Comparison of ENCODE assay signal across 13 cellular contexts in the genomic region with DNA sequence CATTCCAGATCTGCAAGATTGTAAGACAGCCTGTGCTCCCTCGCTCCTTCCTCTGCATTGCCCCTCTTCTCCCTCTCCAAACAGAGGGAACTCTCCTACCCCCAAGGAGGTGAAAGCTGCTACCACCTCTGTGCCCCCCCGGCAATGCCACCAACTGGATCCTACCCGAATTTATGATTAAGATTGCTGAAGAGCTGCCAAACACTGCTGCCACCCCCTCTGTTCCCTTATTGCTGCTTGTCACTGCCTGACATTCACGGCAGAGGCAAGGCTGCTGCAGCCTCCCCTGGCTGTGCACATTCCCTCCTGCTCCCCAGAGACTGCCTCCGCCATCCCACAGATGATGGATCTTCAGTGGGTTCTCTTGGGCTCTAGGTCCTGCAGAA. TPM values are rescaled to one million over a fixed set of nuclear protein-coding genes. Genes with fewer than 3 reads are reported as not detected.
DNase-seq lines count a peak whose midpoint lies in the region; ATAC-seq and TF ChIP-seq lines count a peak whose summit lies in the region.
"Had no signal": no experiment of that assay in that cellular context is flagged by ENCODE, and none has a peak within 500 bp of the region (broad histone marks: within the 10 kb centered on the region; RNA-seq: fewer than 3 reads in every experiment).

No MANE protein-coding gene starts in this region.

- peak overlapping the region; percentile 79 to 88 (median 84) for H3K4me3 Mint-ChIP-seq in CD4-positive, CD25-positive, alpha-beta regulatory T cell
- H3K4me3 Mint-ChIP-seq in activated T-cell treated with anti-CD3 and anti-CD28 coated beads, Interleukin-2, amount 50 U/mL, for 72 hours: peak overlapping the region; percentile 80 to 89
- peak overlapping the region in 4 of 8 donors; percentile 20 to 69 (median 46) for H3K4me3 Mint-ChIP-seq in naive B cell

- H3K4me2 ChIP-seq in KMS-11: peak overlapping the region; percentile 88; the same call in 1 of the 2 replicates
- H3K4me2 ChIP-seq in neuronal stem cell (ENCODE audit: insufficient read depth, low read length, poor library complexity, severe bottlenecking): no peak overlapping the region

- H3K4me1 ChIP-seq in CD4-positive, CD25-positive, alpha-beta regulatory T cell (ENCODE audit: control insufficient read depth, insufficient read depth, low read length, poor library complexity, severe bottlenecking): peaks cover 97% of the 10 kb centered on the region
- H3K4me1 ChIP-seq in KMS-11 (ENCODE audit: low read depth, poor library complexity, severe bottlenecking) (peaks cover 84% of the 10 kb centered on the region), neuronal stem cell (ENCODE audit: control insufficient read depth in 2 of 2, insufficient read depth in 1 of 2, low read depth in 1 of 2, low read length in 2 of 2) (peaks cover 6 to 11% of the 10 kb centered on the region in 2 donors), prostate gland (replicated peaks) (no peaks in the 10 kb centered on the region), thyroid gland (peaks cover 0 to 2% of the 10 kb centered on the region in 2 donors)

- peak overlapping the region; percentile 98 to 100 (median 99) for H3K27ac Mint-ChIP-seq in CD4-positive, CD25-positive, alpha-beta regulatory T cell
- peak overlapping the region; percentile 97 for H3K27ac Mint-ChIP-seq in activated T-cell treated with anti-CD3 and anti-CD28 coated beads, Interleukin-2, amount 50 U/mL, for 72 hours
- peak overlapping the region; percentile 84 to 97 (median 90) for H3K27ac Mint-ChIP-seq in naive B cell
- H3K27ac Mint-ChIP-seq: progenitor cell of endocrine pancreas had no signal

- H2BK120ac ChIP-seq in neuronal stem cell (ENCODE audit: low read depth, low read length): no peak overlapping the region

- H2BK12ac ChIP-seq in neuronal stem cell (ENCODE audit: low read length): no peak overlapping the region

- H3K79me1 ChIP-seq in neuronal stem cell (ENCODE audit: low read depth, low read length): peaks cover 2% of the 10 kb centered on the region

- peaks cover 62% of the 10 kb centered on the region for H3K36me3 ChIP-seq in CD4-positive, CD25-positive, alpha-beta regulatory T cell (ENCODE audit: control insufficient read depth, insufficient read depth, low read length)
- H3K36me3 ChIP-seq in KMS-11 (ENCODE audit: insufficient read depth) (no peaks in the 10 kb centered on the region), neuronal stem cell (replicated peaks in 1 of 2; ENCODE audit: control insufficient read depth in 2 of 2, insufficient read depth in 2 of 2, low read length in 2 of 2) (no peaks in the 10 kb centered on the region), prostate gland (no peaks in the 10 kb centered on the region), thyroid gland (no peaks in the 10 kb centered on the region)

- no peak overlapping the region for H3K14ac ChIP-seq in neuronal stem cell (ENCODE audit: low read length)

- WGBS in neuronal stem cell (ENCODE audit: extremely low coverage in 2 of 2, insufficient read length in 2 of 2, insufficient replicate concordance in 1 of 2), 2 donors: no CpG with 5 or more reads among the region's 5 CpGs
- WGBS in prostate gland: 52% methylated on average over 5 of the region's 5 CpGs
- 66 to 77% methylated on average over 5 of the region's 5 CpGs for WGBS in thyroid gland, 2 donors

- no peaks in the 10 kb centered on the region for H3K27me3 ChIP-seq in CD4-positive, CD25-positive, alpha-beta regulatory T cell (ENCODE audit: control insufficient read depth, insufficient read depth, low read length)
- H3K27me3 ChIP-seq in KMS-11 (ENCODE audit: insufficient read depth, low read depth) (no peaks in the 10 kb centered on the region), neuronal stem cell (ENCODE audit: control insufficient read depth in 3 of 3, insufficient read depth in 3 of 3, low read depth in 1 of 3, low read length in 3 of 3) (no peaks in the 10 kb centered on the region), prostate gland (replicated peaks; ENCODE audit: insufficient read depth) (no peaks in the 10 kb centered on the region), thyroid gland (no peaks in the 10 kb centered on the region)

- peak in 1 of 3 donors; percentile 52 for DNase-seq in CD4-positive, CD25-positive, alpha-beta regulatory T cell
- DNase-seq in activated T-cell treated with anti-CD3 and anti-CD28 coated beads, Interleukin-2, amount 50 U/mL, for 72 hours: no peak
- no peak for DNase-seq in naive B cell
- DNase-seq in neuronal stem cell (ENCODE audit: low spot score): no peak
- DNase-seq in prostate gland (ENCODE audit: low spot score): no peak
- no peak for DNase-seq in NCI-H1092 (lab: John Stamatoyannopoulos, UW)
- DNase-seq in thyroid gland: no peak
- DNase-seq: COR-L47, cortex of kidney had no signal

- no peak overlapping the region for H2BK15ac ChIP-seq in neuronal stem cell (ENCODE audit: low read length)

- peaks cover 0 to 2% (median 0%) of the 10 kb centered on the region in 7 donors for H3K9me3 Mint-ChIP-seq in CD4-positive, CD25-positive, alpha-beta regulatory T cell
- H3K9me3 Mint-ChIP-seq in activated T-cell treated with anti-CD3 and anti-CD28 coated beads, Interleukin-2, amount 50 U/mL, for 72 hours: no peaks in the 10 kb centered on the region
- H3K9me3 Mint-ChIP-seq in naive B cell: no peaks in the 10 kb centered on the region

- H4K20me1 ChIP-seq in KMS-11 (ENCODE audit: insufficient read depth): no peaks in the 10 kb centered on the region

- TF ChIP-seq CTCF in KMS-11 (conservative IDR thresholded peaks at IDR 0.05; ENCODE audit: low read depth, low read length) (no peak), prostate gland (IDR thresholded peaks at IDR 0.05) (no peak), thyroid gland (IDR thresholded peaks at IDR 0.05) (no peak)

- peak overlapping the region; percentile 69 for H3K4me3 ChIP-seq in CD4-positive, CD25-positive, alpha-beta regulatory T cell (ENCODE audit: low read depth, low read length)
- H3K4me3 ChIP-seq in KMS-11 (IDR thresholded peaks at IDR 0.05; ENCODE audit: insufficient read depth, low read depth, low read length) (no peak overlapping the region), neuronal stem cell (ENCODE audit: low read length in 2 of 2) (no peak overlapping the region), prostate gland (no peak overlapping the region), thyroid gland (replicated peaks in 1 of 3) (no peak overlapping the region)

- H3K9me3 ChIP-seq in CD4-positive, CD25-positive, alpha-beta regulatory T cell (ENCODE audit: control insufficient read depth in 2 of 2, low read length in 2 of 2): no peaks in the 10 kb centered on the region
- H3K9me3 ChIP-seq in neuronal stem cell (replicated peaks in 1 of 2; ENCODE audit: control insufficient read depth in 2 of 2, insufficient read depth in 1 of 2, low read depth in 1 of 2, low read length in 2 of 2): no peaks in the 10 kb centered on the region
- H3K9me3 ChIP-seq in prostate gland: no peaks in the 10 kb centered on the region
- no peaks in the 10 kb centered on the region for H3K9me3 ChIP-seq in thyroid gland

- peak overlapping the region; percentile 99 for H3K27ac ChIP-seq in CD4-positive, CD25-positive, alpha-beta regulatory T cell (ENCODE audit: insufficient read depth, low read length, poor library complexity, severe bottlenecking)
- H3K27ac ChIP-seq in KMS-11 (peak overlapping the region; percentile 88; the same call in 1 of the 2 replicates), neuronal stem cell (replicated peaks; ENCODE audit: low read length) (no peak overlapping the region), prostate gland (no peak overlapping the region), thyroid gland (no peak overlapping the region)

- no peak for TF ChIP-seq POLR2A in prostate gland (IDR thresholded peaks at IDR 0.05)
- no peak for TF ChIP-seq POLR2A in thyroid gland (IDR thresholded peaks at IDR 0.05)

- no peak overlapping the region for H2BK5ac ChIP-seq in neuronal stem cell (ENCODE audit: low read length)

- H3K36me3 Mint-ChIP-seq in CD4-positive, CD25-positive, alpha-beta regulatory T cell: peaks cover 66% of the 10 kb centered on the region
- H3K36me3 Mint-ChIP-seq in activated T-cell treated with anti-CD3 and anti-CD28 coated beads, Interleukin-2, amount 50 U/mL, for 72 hours (ENCODE audit: insufficient read depth in 2 of 2): peaks cover 35 to 46% of the 10 kb centered on the region in 2 donors
- peaks cover 0 to 7% of the 10 kb centered on the region in 2 donors for H3K36me3 Mint-ChIP-seq in naive B cell

- peaks cover 10% of the 10 kb centered on the region for H3K27me3 Mint-ChIP-seq in CD4-positive, CD25-positive, alpha-beta regulatory T cell
- H3K27me3 Mint-ChIP-seq in activated T-cell treated with anti-CD3 and anti-CD28 coated beads, Interleukin-2, amount 50 U/mL, for 72 hours (ENCODE audit: low read depth): no peaks in the 10 kb centered on the region
- H3K27me3 Mint-ChIP-seq in naive B cell: no peaks in the 10 kb centered on the region

- H3K79me2 ChIP-seq in KMS-11 (ENCODE audit: insufficient read depth, low read depth): no peaks in the 10 kb centered on the region

- intact Hi-C loops in prostate gland (cut with DNase I) (no loop called here), thyroid gland (cut with DNase I) (no loop called here)

- H4K91ac ChIP-seq in neuronal stem cell (ENCODE audit: low read depth, low read length, poor library complexity): no peak overlapping the region

- H3K4ac ChIP-seq in neuronal stem cell (ENCODE audit: low read length): no peak overlapping the region

- H3K23ac ChIP-seq in neuronal stem cell (ENCODE audit: low read depth, low read length, poor library complexity): no peak overlapping the region

- H4K8ac ChIP-seq in neuronal stem cell (ENCODE audit: low read depth, low read length): no peak overlapping the region

- H3K9ac ChIP-seq in KMS-11 (no peak overlapping the region), neuronal stem cell (ENCODE audit: low read depth, low read length, poor library complexity) (no peak overlapping the region)

- H3K4me1 Mint-ChIP-seq in CD4-positive, CD25-positive, alpha-beta regulatory T cell: peaks cover 43 to 95% (median 83%) of the 10 kb centered on the region in 4 donors
- H3K4me1 Mint-ChIP-seq in activated T-cell treated with anti-CD3 and anti-CD28 coated beads, Interleukin-2, amount 50 U/mL, for 72 hours (ENCODE audit: low read depth): peaks cover 96% of the 10 kb centered on the region
- peaks cover 63 to 81% (median 80%) of the 10 kb centered on the region in 3 donors for H3K4me1 Mint-ChIP-seq in naive B cell

- no peak overlapping the region for H3K18ac ChIP-seq in neuronal stem cell (ENCODE audit: low read length)

- H2AFZ ChIP-seq in KMS-11 (ENCODE audit: low read depth) (no peak overlapping the region), neuronal stem cell (ENCODE audit: low read length) (no peak overlapping the region)

- ATAC-seq in CD4-positive, CD25-positive, alpha-beta regulatory T cell (ENCODE audit: low read depth in 2 of 2): no peak
- no peak for ATAC-seq in activated T-cell treated with anti-CD3 and anti-CD28 coated beads, Interleukin-2, amount 50 U/mL, for 72 hours (replicated peaks in 1 of 2)
- no peak for ATAC-seq in naive B cell (ENCODE audit: low read depth in 2 of 2)
- ATAC-seq: HCT116, left lobe of liver had no signal

- H2AK5ac ChIP-seq in neuronal stem cell (ENCODE audit: low read depth, low read length): no peak overlapping the region

RNA-seq across cellular contexts. Expression of gene DAD1, which starts 37.4 kb away (rescaled TPM):
- total RNA-seq in CD4-positive, CD25-positive, alpha-beta regulatory T cell: 81.8 TPM
- 100 to 1,000 TPM; 630 to 720 (median 697) TPM for polyA plus RNA-seq in CD4-positive, CD25-positive, alpha-beta regulatory T cell
- 100 to 1,000 TPM; 165 to 188 TPM for total RNA-seq in activated T-cell treated with anti-CD3 and anti-CD28 coated beads, Interleukin-2, amount 50 U/mL, for 72 hours
- polyA plus RNA-seq in naive B cell (ENCODE audit: low read depth in 6 of 6): 100 to 1,000 TPM; 427 to 721 (median 474) TPM
- polyA plus RNA-seq in neuronal stem cell (2013, experiment 1 of 2): 182 TPM
- 180 TPM for polyA plus RNA-seq in neuronal stem cell (2013, experiment 2 of 2)
- 100 to 1,000 TPM; 231 to 289 TPM for total RNA-seq in prostate gland
- 100 to 1,000 TPM; 235 to 430 (median 335) TPM for total RNA-seq in thyroid gland

RNA-seq across cellular contexts. Expression of gene ABHD4, which starts 46.5 kb away (rescaled TPM):
- 10.1 TPM for total RNA-seq in CD4-positive, CD25-positive, alpha-beta regulatory T cell
- polyA plus RNA-seq in CD4-positive, CD25-positive, alpha-beta regulatory T cell: 10 to 100 TPM; 10.2 to 13.4 (median 11.1) TPM
- 10 to 100 TPM; 18.8 to 21.9 TPM for total RNA-seq in activated T-cell treated with anti-CD3 and anti-CD28 coated beads, Interleukin-2, amount 50 U/mL, for 72 hours
- polyA plus RNA-seq in naive B cell (ENCODE audit: low read depth in 6 of 6): 10 to 100 TPM in 2 of 6 donors, 1 to 10 TPM in 4; 4.8 to 14.1 (median 9.2) TPM
- polyA plus RNA-seq in neuronal stem cell (2013, experiment 1 of 2): 21.7 TPM
- polyA plus RNA-seq in neuronal stem cell (2013, experiment 2 of 2): 20.3 TPM
- total RNA-seq in prostate gland (100 to 1,000 TPM in 1 of 2 donors, 10 to 100 TPM in 1; 25.9 to 116 TPM), thyroid gland (10 to 100 TPM; 31.5 to 66.4 (median 53.7) TPM)

Comparison
In these comparisons a context has a peak if more than half of its experiments do, and no peak if none do; other contexts are left out.
1. H3K27ac ChIP-seq: peak in CD4-positive, CD25-positive, alpha-beta regulatory T cell (single experiment) and KMS-11 (single experiment); none in neuronal stem cell (single experiment), prostate gland (0 of 2) and thyroid gland (0 of 3).
2. Peak in every context shown above with its lines, with median percentiles within 50 percentile points of each other: H3K27ac Mint-ChIP-seq.